ENCODE assay signal across 26 cellular contexts in genomic region chr2:152459116-152459515, GRCh38.
"Had no signal": no experiment of that assay in that cellular context is flagged by ENCODE, and none has a peak within 500 bp of the region (broad histone marks: within the 10 kb centered on the region; RNA-seq: fewer than 3 reads in every experiment).

No MANE protein-coding gene starts in this region.

- H3K9me3 Mint-ChIP-seq: activated CD4-positive, alpha-beta memory T cell treated with anti-CD3 and anti-CD28 coated beads, Interleukin-2, amount 10 ng/mL, durations not matched to agents 7 days and 5 days; activated CD4-positive, alpha-beta T cell treated with anti-CD3 and anti-CD28 coated beads, Interleukin-2, amount 10 ng/mL, durations not matched to agents 7 days and 5 days; activated naive CD4-positive, alpha-beta T cell treated with anti-CD3 and anti-CD28 coated beads, Interleukin-2, amount 10 ng/mL, durations not matched to agents 7 days and 5 days; activated naive CD4-positive, alpha-beta T cell treated with anti-CD3 and anti-CD28 coated beads, Interleukin-2, amount 50 U/mL, for 72 hours; activated naive CD8-positive, alpha-beta T cell treated with anti-CD3 and anti-CD28 coated beads, Interleukin-2, amount 10 ng/mL, durations not matched to agents 7 days and 5 days; activated T-cell treated with anti-CD3 and anti-CD28 coated beads, Interleukin-2, amount 50 U/mL, for 24 hours; activated T-cell treated with anti-CD3 and anti-CD28 coated beads, Interleukin-2, amount 50 U/mL, for 72 hours; endodermal cell; T-cell; T-helper 1 cell treated with Interleukin-12 subunit alpha and Interleukin-12 subunit beta and Interleukin-4 antibody, amounts not matched to agents 30 μg/mL and 1 μg/mL, for 36 hours; WTC11 had no signal

- H3K4me1 Mint-ChIP-seq: activated CD4-positive, alpha-beta memory T cell treated with anti-CD3 and anti-CD28 coated beads, Interleukin-2, amount 10 ng/mL, durations not matched to agents 7 days and 5 days; activated CD4-positive, alpha-beta T cell treated with anti-CD3 and anti-CD28 coated beads, Interleukin-2, amount 10 ng/mL, durations not matched to agents 7 days and 5 days; activated naive CD4-positive, alpha-beta T cell treated with anti-CD3 and anti-CD28 coated beads, Interleukin-2, amount 10 ng/mL, durations not matched to agents 7 days and 5 days; activated naive CD8-positive, alpha-beta T cell treated with anti-CD3 and anti-CD28 coated beads, Interleukin-2, amount 10 ng/mL, durations not matched to agents 7 days and 5 days; T-cell had no signal

- H3K4me3 ChIP-seq: colonic mucosa had no signal

- ATAC-seq: activated naive CD4-positive, alpha-beta T cell treated with anti-CD3 and anti-CD28 coated beads, Interleukin-2, amount 50 U/mL, for 72 hours; activated T-cell treated with anti-CD3 and anti-CD28 coated beads, Interleukin-2, amount 50 U/mL, for 72 hours; esophagus mucosa; T-cell; WTC11 had no signal

- H3K36me3 ChIP-seq: brain microvascular endothelial cell, colonic mucosa had no signal

- H3K4me3 Mint-ChIP-seq: activated CD4-positive, alpha-beta memory T cell treated with anti-CD3 and anti-CD28 coated beads, Interleukin-2, amount 10 ng/mL, durations not matched to agents 7 days and 5 days; activated CD4-positive, alpha-beta T cell treated with anti-CD3 and anti-CD28 coated beads, Interleukin-2, amount 10 ng/mL, durations not matched to agents 7 days and 5 days; activated naive CD4-positive, alpha-beta T cell treated with anti-CD3 and anti-CD28 coated beads, Interleukin-2, amount 10 ng/mL, durations not matched to agents 7 days and 5 days; activated naive CD8-positive, alpha-beta T cell treated with anti-CD3 and anti-CD28 coated beads, Interleukin-2, amount 10 ng/mL, durations not matched to agents 7 days and 5 days; activated T-cell treated with anti-CD3 and anti-CD28 coated beads, Interleukin-2, amount 50 U/mL, for 24 hours; activated T-cell treated with anti-CD3 and anti-CD28 coated beads, Interleukin-2, amount 50 U/mL, for 72 hours; endodermal cell; T-cell; T-helper 1 cell treated with Interleukin-12 subunit alpha and Interleukin-12 subunit beta and Interleukin-4 antibody, amounts not matched to agents 30 μg/mL and 1 μg/mL, for 36 hours; WTC11 had no signal

- H3K36me3 Mint-ChIP-seq: activated naive CD4-positive, alpha-beta T cell treated with anti-CD3 and anti-CD28 coated beads, Interleukin-2, amount 10 ng/mL, durations not matched to agents 7 days and 5 days; activated naive CD8-positive, alpha-beta T cell treated with anti-CD3 and anti-CD28 coated beads, Interleukin-2, amount 10 ng/mL, durations not matched to agents 7 days and 5 days; T-cell; WTC11 had no signal

- DNase-seq: activated CD4-positive, alpha-beta memory T cell treated with anti-CD3 and anti-CD28 coated beads, Interleukin-2, amount 10 ng/mL, durations not matched to agents 7 days and 5 days; activated CD4-positive, alpha-beta T cell treated with anti-CD3 and anti-CD28 coated beads for 1 hour; activated CD4-positive, alpha-beta T cell treated with anti-CD3 and anti-CD28 coated beads for 4 hours; activated CD4-positive, alpha-beta T cell treated with anti-CD3 and anti-CD28 coated beads, Interleukin-2, amount 10 ng/mL, durations not matched to agents 7 days and 5 days; activated CD4-positive, alpha-beta T cell treated with anti-CD3 and anti-CD28 coated beads, Interleukin-2, amount 50 U/mL, for 4 hours; activated CD8-positive, alpha-beta memory T cell treated with anti-CD3 and anti-CD28 coated beads, Interleukin-2, amount 50 U/mL, for 48 hours; activated gamma-delta T cell; activated naive CD4-positive, alpha-beta T cell; activated naive CD4-positive, alpha-beta T cell treated with anti-CD3 and anti-CD28 coated beads, Interleukin-2, amount 10 ng/mL, durations not matched to agents 7 days and 5 days; activated naive CD8-positive, alpha-beta T cell treated with anti-CD3 and anti-CD28 coated beads, Interleukin-2, amount 10 ng/mL, durations not matched to agents 7 days and 5 days; activated T-cell treated with anti-CD3 and anti-CD28 coated beads for 4 hours; activated T-cell treated with anti-CD3 and anti-CD28 coated beads, Interleukin-2, amount 50 U/mL, for 24 hours; activated T-cell treated with anti-CD3 and anti-CD28 coated beads, Interleukin-2, amount 50 U/mL, for 72 hours; brain microvascular endothelial cell; colonic mucosa; effector memory CD4-positive, alpha-beta T cell; endodermal cell; foreskin fibroblast; SW 1271; T-cell; T1000 had no signal

- H3K27ac Mint-ChIP-seq: activated CD4-positive, alpha-beta memory T cell treated with anti-CD3 and anti-CD28 coated beads, Interleukin-2, amount 10 ng/mL, durations not matched to agents 7 days and 5 days; activated CD4-positive, alpha-beta T cell treated with anti-CD3 and anti-CD28 coated beads, Interleukin-2, amount 10 ng/mL, durations not matched to agents 7 days and 5 days; activated naive CD4-positive, alpha-beta T cell treated with anti-CD3 and anti-CD28 coated beads, Interleukin-2, amount 10 ng/mL, durations not matched to agents 7 days and 5 days; activated naive CD4-positive, alpha-beta T cell treated with anti-CD3 and anti-CD28 coated beads, Interleukin-2, amount 50 U/mL, for 72 hours; activated naive CD8-positive, alpha-beta T cell treated with anti-CD3 and anti-CD28 coated beads, Interleukin-2, amount 10 ng/mL, durations not matched to agents 7 days and 5 days; activated T-cell treated with anti-CD3 and anti-CD28 coated beads, Interleukin-2, amount 50 U/mL, for 24 hours; activated T-cell treated with anti-CD3 and anti-CD28 coated beads, Interleukin-2, amount 50 U/mL, for 72 hours; endodermal cell; T-cell; T-helper 1 cell treated with Interleukin-12 subunit alpha and Interleukin-12 subunit beta and Interleukin-4 antibody, amounts not matched to agents 30 μg/mL and 1 μg/mL, for 36 hours; WTC11 had no signal

- H3K27ac ChIP-seq: brain microvascular endothelial cell, colonic mucosa, VCaP had no signal

- H3K9me3 ChIP-seq: colonic mucosa had no signal

- H3K4me1 ChIP-seq: colonic mucosa had no signal

- H3K27me3 Mint-ChIP-seq: activated naive CD4-positive, alpha-beta T cell treated with anti-CD3 and anti-CD28 coated beads, Interleukin-2, amount 10 ng/mL, durations not matched to agents 7 days and 5 days had no signal

- H3K27me3 ChIP-seq: brain microvascular endothelial cell, colonic mucosa had no signal
